In the genomic region with DNA sequence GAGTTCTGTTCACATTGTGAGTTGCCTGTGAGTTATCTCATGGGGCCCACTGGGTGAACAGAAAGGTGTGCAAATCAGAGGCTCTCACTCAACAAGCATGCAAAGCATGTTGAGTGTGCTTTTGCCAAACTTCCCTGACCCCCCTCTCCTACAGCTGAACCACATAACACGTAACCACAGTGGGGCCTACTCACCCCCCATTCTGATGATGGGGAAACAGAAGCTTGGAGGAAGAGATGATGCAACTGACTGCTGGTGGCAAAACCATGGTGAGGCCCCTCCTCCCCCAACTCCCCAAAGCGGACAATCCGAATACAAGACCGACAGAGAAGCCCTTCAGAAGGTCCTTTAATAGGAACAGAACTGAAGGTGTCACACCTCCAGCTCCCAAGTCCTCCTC, we compare ENCODE assay signal across 1 cellular context.
A peak's percentile ranks its signal among the peaks of the same experiment; 100 is the strongest.
TF ChIP-seq lines count a peak whose summit lies in the region.

No MANE protein-coding gene starts in this region.

TF ChIP-seq in K562, 482 proteins besides CTCF, POLR2A, EP300 and RAD21 (continued from another document):
- TF ChIP-seq, protein P1, sequence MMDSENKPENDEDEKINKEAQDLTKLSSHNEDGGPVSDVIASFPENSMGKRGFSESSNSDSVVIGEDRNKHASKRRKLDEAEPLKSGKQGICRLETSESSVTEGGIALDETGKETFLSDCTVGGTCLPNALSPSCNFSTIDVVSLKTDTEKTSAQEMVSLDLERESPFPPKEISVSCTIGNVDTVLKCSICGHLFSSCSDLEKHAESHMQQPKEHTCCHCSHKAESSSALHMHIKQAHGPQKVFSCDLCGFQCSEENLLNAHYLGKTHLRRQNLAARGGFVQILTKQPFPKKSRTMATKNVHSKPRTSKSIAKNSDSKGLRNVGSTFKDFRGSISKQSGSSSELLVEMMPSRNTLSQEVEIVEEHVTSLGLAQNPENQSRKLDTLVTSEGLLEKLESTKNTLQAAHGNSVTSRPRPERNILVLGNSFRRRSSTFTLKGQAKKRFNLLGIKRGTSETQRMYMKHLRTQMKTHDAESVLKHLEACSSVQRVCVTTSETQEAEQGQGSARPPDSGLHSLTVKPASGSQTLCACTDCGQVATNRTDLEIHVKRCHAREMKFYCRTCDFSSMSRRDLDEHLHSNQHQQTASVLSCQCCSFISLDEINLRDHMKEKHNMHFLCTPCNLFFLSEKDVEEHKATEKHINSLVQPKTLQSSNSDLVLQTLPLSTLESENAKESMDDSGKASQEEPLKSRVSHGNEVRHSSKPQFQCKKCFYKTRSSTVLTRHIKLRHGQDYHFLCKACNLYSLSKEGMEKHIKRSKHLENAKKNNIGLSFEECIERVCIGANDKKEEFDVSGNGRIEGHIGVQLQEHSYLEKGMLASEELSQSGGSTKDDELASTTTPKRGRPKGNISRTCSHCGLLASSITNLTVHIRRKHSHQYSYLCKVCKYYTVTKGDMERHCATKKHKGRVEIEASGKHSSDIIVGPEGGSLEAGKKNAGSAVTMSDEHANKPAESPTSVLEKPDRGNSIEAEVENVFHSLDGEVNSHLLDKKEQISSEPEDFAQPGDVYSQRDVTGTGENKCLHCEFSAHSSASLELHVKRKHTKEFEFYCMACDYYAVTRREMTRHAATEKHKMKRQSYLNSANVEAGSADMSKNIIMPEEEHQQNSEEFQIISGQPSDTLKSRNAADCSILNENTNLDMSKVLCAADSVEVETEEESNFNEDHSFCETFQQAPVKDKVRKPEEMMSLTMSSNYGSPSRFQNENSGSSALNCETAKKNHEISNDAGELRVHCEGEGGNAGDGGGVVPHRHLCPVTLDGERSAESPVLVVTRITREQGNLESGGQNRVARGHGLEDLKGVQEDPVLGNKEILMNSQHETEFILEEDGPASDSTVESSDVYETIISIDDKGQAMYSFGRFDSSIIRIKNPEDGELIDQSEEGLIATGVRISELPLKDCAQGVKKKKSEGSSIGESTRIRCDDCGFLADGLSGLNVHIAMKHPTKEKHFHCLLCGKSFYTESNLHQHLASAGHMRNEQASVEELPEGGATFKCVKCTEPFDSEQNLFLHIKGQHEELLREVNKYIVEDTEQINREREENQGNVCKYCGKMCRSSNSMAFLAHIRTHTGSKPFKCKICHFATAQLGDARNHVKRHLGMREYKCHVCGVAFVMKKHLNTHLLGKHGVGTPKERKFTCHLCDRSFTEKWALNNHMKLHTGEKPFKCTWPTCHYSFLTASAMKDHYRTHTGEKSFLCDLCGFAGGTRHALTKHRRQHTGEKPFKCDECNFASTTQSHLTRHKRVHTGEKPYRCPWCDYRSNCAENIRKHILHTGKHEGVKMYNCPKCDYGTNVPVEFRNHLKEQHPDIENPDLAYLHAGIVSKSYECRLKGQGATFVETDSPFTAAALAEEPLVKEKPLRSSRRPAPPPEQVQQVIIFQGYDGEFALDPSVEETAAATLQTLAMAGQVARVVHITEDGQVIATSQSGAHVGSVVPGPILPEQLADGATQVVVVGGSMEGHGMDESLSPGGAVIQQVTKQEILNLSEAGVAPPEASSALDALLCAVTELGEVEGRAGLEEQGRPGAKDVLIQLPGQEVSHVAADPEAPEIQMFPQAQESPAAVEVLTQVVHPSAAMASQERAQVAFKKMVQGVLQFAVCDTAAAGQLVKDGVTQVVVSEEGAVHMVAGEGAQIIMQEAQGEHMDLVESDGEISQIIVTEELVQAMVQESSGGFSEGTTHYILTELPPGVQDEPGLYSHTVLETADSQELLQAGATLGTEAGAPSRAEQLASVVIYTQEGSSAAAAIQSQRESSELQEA (IDR thresholded peaks at IDR 0.05; ENCODE audit: low read depth): no peak
- TF ChIP-seq RCOR1 (IDR thresholded peaks at IDR 0.05; ENCODE audit: borderline replicate concordance in 1 of 2, low read depth in 2 of 2, low read length in 2 of 2): no peak
- no peak for TF ChIP-seq FUS (optimal IDR thresholded peaks at IDR 0.05; ENCODE audit: low read depth, low read length)
- no peak for TF ChIP-seq ZSCAN32 (CRISPR knock-in tag; IDR thresholded peaks at IDR 0.05)
- TF ChIP-seq KDM1A (IDR thresholded peaks at IDR 0.05): no peak
- TF ChIP-seq HDAC8 (tag; IDR thresholded peaks at IDR 0.05): no peak
- TF ChIP-seq CXXC5 (CRISPR knock-in tag; IDR thresholded peaks at IDR 0.05): 0 out of 2 replicates have a peak, but pooled peaks have one; percentile 28
- TF ChIP-seq CEBPB (tag; IDR thresholded peaks at IDR 0.05): peak; percentile 49
- TF ChIP-seq, protein P2, sequence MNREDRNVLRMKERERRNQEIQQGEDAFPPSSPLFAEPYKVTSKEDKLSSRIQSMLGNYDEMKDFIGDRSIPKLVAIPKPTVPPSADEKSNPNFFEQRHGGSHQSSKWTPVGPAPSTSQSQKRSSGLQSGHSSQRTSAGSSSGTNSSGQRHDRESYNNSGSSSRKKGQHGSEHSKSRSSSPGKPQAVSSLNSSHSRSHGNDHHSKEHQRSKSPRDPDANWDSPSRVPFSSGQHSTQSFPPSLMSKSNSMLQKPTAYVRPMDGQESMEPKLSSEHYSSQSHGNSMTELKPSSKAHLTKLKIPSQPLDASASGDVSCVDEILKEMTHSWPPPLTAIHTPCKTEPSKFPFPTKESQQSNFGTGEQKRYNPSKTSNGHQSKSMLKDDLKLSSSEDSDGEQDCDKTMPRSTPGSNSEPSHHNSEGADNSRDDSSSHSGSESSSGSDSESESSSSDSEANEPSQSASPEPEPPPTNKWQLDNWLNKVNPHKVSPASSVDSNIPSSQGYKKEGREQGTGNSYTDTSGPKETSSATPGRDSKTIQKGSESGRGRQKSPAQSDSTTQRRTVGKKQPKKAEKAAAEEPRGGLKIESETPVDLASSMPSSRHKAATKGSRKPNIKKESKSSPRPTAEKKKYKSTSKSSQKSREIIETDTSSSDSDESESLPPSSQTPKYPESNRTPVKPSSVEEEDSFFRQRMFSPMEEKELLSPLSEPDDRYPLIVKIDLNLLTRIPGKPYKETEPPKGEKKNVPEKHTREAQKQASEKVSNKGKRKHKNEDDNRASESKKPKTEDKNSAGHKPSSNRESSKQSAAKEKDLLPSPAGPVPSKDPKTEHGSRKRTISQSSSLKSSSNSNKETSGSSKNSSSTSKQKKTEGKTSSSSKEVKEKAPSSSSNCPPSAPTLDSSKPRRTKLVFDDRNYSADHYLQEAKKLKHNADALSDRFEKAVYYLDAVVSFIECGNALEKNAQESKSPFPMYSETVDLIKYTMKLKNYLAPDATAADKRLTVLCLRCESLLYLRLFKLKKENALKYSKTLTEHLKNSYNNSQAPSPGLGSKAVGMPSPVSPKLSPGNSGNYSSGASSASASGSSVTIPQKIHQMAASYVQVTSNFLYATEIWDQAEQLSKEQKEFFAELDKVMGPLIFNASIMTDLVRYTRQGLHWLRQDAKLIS (CRISPR knock-in tag; IDR thresholded peaks at IDR 0.05): no peak
- no peak for TF ChIP-seq ZNF79 (CRISPR knock-in tag; IDR thresholded peaks at IDR 0.05; ENCODE audit: low read depth)
- TF ChIP-seq RBM22 (IDR thresholded peaks at IDR 0.05; ENCODE audit: low read depth, low read length, poor library complexity, severe bottlenecking): no peak
- no peak for TF ChIP-seq ZNF583 (CRISPR knock-in tag; IDR thresholded peaks at IDR 0.05)
- no peak for TF ChIP-seq CHD1 (IDR thresholded peaks at IDR 0.05; ENCODE audit: low read length)
- TF ChIP-seq COPS2 (conservative IDR thresholded peaks at IDR 0.05): no peak
- no peak for TF ChIP-seq GABPB1 (CRISPR knock-in tag; IDR thresholded peaks at IDR 0.05)
- no peak for TF ChIP-seq ZEB2 (IDR thresholded peaks at IDR 0.05)
- no peak for TF ChIP-seq SMAD1 (IDR thresholded peaks at IDR 0.05; ENCODE audit: low read depth, low read length, partially characterized antibody)
- TF ChIP-seq ZNF445 (CRISPR knock-in tag; IDR thresholded peaks at IDR 0.05; ENCODE audit: low read depth): no peak
- TF ChIP-seq BACH1 (tag; IDR thresholded peaks at IDR 0.05): no peak
- no peak for TF ChIP-seq ARID3A (IDR thresholded peaks at IDR 0.05; ENCODE audit: borderline replicate concordance, low read depth, low read length)
- no peak for TF ChIP-seq CCNT2 (IDR thresholded peaks at IDR 0.05; ENCODE audit: borderline replicate concordance, extremely low read depth, insufficient read length, low read depth, low read length)
- no peak for TF ChIP-seq YBX1 (IDR thresholded peaks at IDR 0.05)
- TF ChIP-seq RFX1 (IDR thresholded peaks at IDR 0.05): no peak
- TF ChIP-seq NRF1 (conservative IDR thresholded peaks at IDR 0.05 in 1 of 2, IDR thresholded peaks at IDR 0.05 in 1 of 2): no peak
- TF ChIP-seq YY1 (IDR thresholded peaks at IDR 0.05; ENCODE audit: borderline replicate concordance in 1 of 3, control insufficient read depth in 1 of 3, extremely low read depth in 1 of 3, insufficient read depth in 3 of 3, insufficient read length in 1 of 3, insufficient replicate concordance in 2 of 3, low read depth in 1 of 3, low read length in 2 of 3): no peak
- TF ChIP-seq CHD2 (IDR thresholded peaks at IDR 0.05; ENCODE audit: low read depth, low read length): no peak
- TF ChIP-seq SAP30 (IDR thresholded peaks at IDR 0.05; ENCODE audit: borderline replicate concordance, insufficient read depth, low read depth, low read length, poor library complexity, severe bottlenecking): no peak
- peak; percentile 80 for TF ChIP-seq CEBPG (CRISPR knock-in tag; IDR thresholded peaks at IDR 0.05)
- TF ChIP-seq CEBPG (tag; conservative IDR thresholded peaks at IDR 0.05 in 1 of 2, IDR thresholded peaks at IDR 0.05 in 1 of 2): peak; percentile 20 to 80; a peak in 3 of 4 replicates
- TF ChIP-seq ZNF175 (CRISPR knock-in tag; IDR thresholded peaks at IDR 0.05; ENCODE audit: low read depth): 0 out of 2 replicates have a peak, but pooled peaks have one; percentile 33
- TF ChIP-seq SMARCB1 (IDR thresholded peaks at IDR 0.05; ENCODE audit: insufficient read length, low read depth): no peak
- TF ChIP-seq TAF1 (IDR thresholded peaks at IDR 0.05; ENCODE audit: control insufficient read depth, extremely low read depth, insufficient read depth, low read length, severe bottlenecking): no peak
- TF ChIP-seq TEAD2 (tag; IDR thresholded peaks at IDR 0.05): no peak
- TF ChIP-seq RBFOX2 (IDR thresholded peaks at IDR 0.05; ENCODE audit: low read depth, low read length): no peak
- TF ChIP-seq FOXJ2 (tag; IDR thresholded peaks at IDR 0.05): no peak
- TF ChIP-seq HLTF (IDR thresholded peaks at IDR 0.05): no peak
- TF ChIP-seq SMAD4 (CRISPR knock-in tag; conservative IDR thresholded peaks at IDR 0.05): peak; percentile 48; the same call in 1 of the 2 replicates
- TF ChIP-seq RBM14 (IDR thresholded peaks at IDR 0.05; ENCODE audit: borderline replicate concordance, insufficient read depth, low read depth, low read length): no peak
- no peak for TF ChIP-seq ZNF239 (CRISPR knock-in tag; IDR thresholded peaks at IDR 0.05)
- TF ChIP-seq USF1 (CRISPR knock-in tag; IDR thresholded peaks at IDR 0.05): no peak
- no peak for TF ChIP-seq HIVEP1 (CRISPR knock-in tag; IDR thresholded peaks at IDR 0.05)
- TF ChIP-seq MLLT1 (IDR thresholded peaks at IDR 0.05): no peak
- TF ChIP-seq HDAC2 (IDR thresholded peaks at IDR 0.05): no peak
- TF ChIP-seq DMBX1 (CRISPR knock-in tag; IDR thresholded peaks at IDR 0.05; ENCODE audit: borderline replicate concordance): 0 out of 2 replicates have a peak, but pooled peaks have one; percentile 29
